Comparison of ENCODE assay signal across 40 cellular contexts in genomic region chr1:9816199-9816598, GRCh38. TPM values are rescaled to one million over a fixed set of nuclear protein-coding genes. Genes with fewer than 3 reads are reported as not detected.
DNase-seq lines count a peak whose midpoint lies in the region; ATAC-seq, FAIRE-seq and TF ChIP-seq lines count a peak whose summit lies in the region.
"Had no signal": no experiment of that assay in that cellular context is flagged by ENCODE, and none has a peak within 500 bp of the region (broad histone marks: within the 10 kb centered on the region; RNA-seq: fewer than 3 reads in every experiment).

No MANE protein-coding gene starts in this region.

- no peak for TF ChIP-seq CTCF in HepG2 (CRISPR knock-in tag; IDR thresholded peaks at IDR 0.05)
- no peak for TF ChIP-seq CTCF in right lobe of liver (IDR thresholded peaks at IDR 0.05)
- no peak for TF ChIP-seq CTCF in chondrocyte (IDR thresholded peaks at IDR 0.05)
- TF ChIP-seq CTCF in transverse colon (IDR thresholded peaks at IDR 0.05), result no peak
- no peak for TF ChIP-seq CTCF in tibial artery (IDR thresholded peaks at IDR 0.05)

- TF ChIP-seq POLR2A in HepG2 (IDR thresholded peaks at IDR 0.05; ENCODE audit: insufficient read depth in 1 of 2, low read depth in 2 of 2, low read length in 2 of 2), result no peak
- no peak for TF ChIP-seq POLR2A in right lobe of liver (IDR thresholded peaks at IDR 0.05)
- TF ChIP-seq POLR2A in transverse colon (IDR thresholded peaks at IDR 0.05), result no peak

- H3K36me3 Mint-ChIP-seq in chondrocyte (ENCODE audit: low read depth), result no peaks in the 10 kb centered on the region

- WGBS in HepG2 (ENCODE audit: low lambda C conversion rate), result 55% methylated on average over 1 of the region's 1 CpG
- WGBS in right lobe of liver (ENCODE audit: insufficient coverage, low coverage, low lambda C conversion rate, missing lambda C conversion rate), result 33% methylated on average over 1 of the region's 1 CpG
- 0 to 34% methylated on average over 1 of the region's 1 CpG for WGBS in transverse colon (ENCODE audit: low coverage in 1 of 2), 2 donors

- DNase-seq in HepG2 (ENCODE audit: low spot score) (no peak), right lobe of liver (no peak), chondrocyte (ENCODE audit: low spot score) (no peak), fibroblast of the conjunctiva (ENCODE audit: low read depth) (peak; percentile 56), transverse colon (no peak), tibial artery (no peak)
- no peak for DNase-seq in activated naive CD4-positive, alpha-beta T cell treated with anti-CD3 and anti-CD28 coated beads, Interleukin-2, amount 50 U/mL, for 16 hours
- DNase-seq: 8988T; activated CD4-positive, alpha-beta memory T cell treated with anti-CD3 and anti-CD28 coated beads, Interleukin-2, amount 10 ng/mL, durations not matched to agents 7 days and 5 days; activated CD4-positive, alpha-beta T cell treated with anti-CD3 and anti-CD28 coated beads for 1 hour; activated CD8-positive, alpha-beta memory T cell treated with anti-CD3 and anti-CD28 coated beads, Interleukin-2, amount 50 U/mL, for 4 hours; activated naive CD4-positive, alpha-beta T cell treated with Interleukin-2 at 50 U/mL for 16 hours; AML-193; amygdala; brain microvascular endothelial cell; CD4-positive, CD25-positive, alpha-beta regulatory T cell; cerebellar nuclear complex; EL; foreskin keratinocyte; HCEC 1CT; heart left ventricle; lower lobe of right lung; MG63; midbrain; naive thymus-derived CD8-positive, alpha-beta T cell; NCI-H1417; NCI-H2029 treated with DMSO at 0.1 percent for 48 hours; NCI-H526; nucleus accumbens; Right ventricle myocardium superior; stimulated activated naive B cell treated with anti-CD40 and anti-IgM and Interleukin-4, amounts not matched to agents 10 μg/mL and 1 μg/mL and 100 μg/mL, for 72 hours; T-helper 2 cell had no signal

- no peak overlapping the region for H3K9ac ChIP-seq in HepG2 (ENCODE audit: insufficient read depth, low read depth, low read length)
- H3K9ac ChIP-seq: KMS-11 had no signal

- POLR2A ChIA-PET in HepG2 (lab: Yijun Ruan, JAX), result no interaction called here

- no peak for FAIRE-seq in HepG2 (lab: Jason Lieb, UNC)
- FAIRE-seq: D721Med, endothelial cell of umbilical vein, GM18507 had no signal

- H3K27me3 ChIP-seq in HepG2 (ENCODE audit: control insufficient read depth in 1 of 2, insufficient read depth in 2 of 2, low read length in 2 of 2) (no peaks in the 10 kb centered on the region), right lobe of liver (no peaks in the 10 kb centered on the region), transverse colon (no peaks in the 10 kb centered on the region), tibial artery (no peaks in the 10 kb centered on the region)
- H3K27me3 ChIP-seq: brain microvascular endothelial cell, foreskin keratinocyte, heart left ventricle, MG63, suprapubic skin had no signal

- H3K4me2 ChIP-seq in HepG2 (ENCODE audit: low read depth, low read length), result no peak overlapping the region
- H3K4me2 ChIP-seq: KMS-11 had no signal

- H4K20me1 ChIP-seq in HepG2 (ENCODE audit: insufficient read depth, low read length), result no peaks in the 10 kb centered on the region; the same call in 1 of the 2 replicates

- H2AFZ ChIP-seq in HepG2 (ENCODE audit: low read length), result no peak overlapping the region

- H3K4me1 Mint-ChIP-seq in chondrocyte (ENCODE audit: low read depth), result peaks cover 34% of the 10 kb centered on the region

- no peak overlapping the region for H3K4me3 ChIP-seq in HepG2 (replicated peaks in 1 of 3; ENCODE audit: insufficient read depth in 1 of 3, low read depth in 2 of 3, low read length in 3 of 3)
- no peak overlapping the region for H3K4me3 ChIP-seq in right lobe of liver
- H3K4me3 ChIP-seq in transverse colon, result no peak overlapping the region
- H3K4me3 ChIP-seq in tibial artery, result no peak overlapping the region
- H3K4me3 ChIP-seq: heart left ventricle, lower lobe of right lung, MG63, skin epidermis, suprapubic skin had no signal

- TF ChIP-seq RAD21 in HepG2 (CRISPR knock-in tag; IDR thresholded peaks at IDR 0.05), result no peak

- H3K4me1 ChIP-seq in HepG2 (ENCODE audit: insufficient read depth, low read length) (peaks cover 72% of the 10 kb centered on the region), right lobe of liver (no peaks in the 10 kb centered on the region), transverse colon (peaks cover 16 to 79% (median 38%) of the 10 kb centered on the region in 4 donors), tibial artery (peaks cover 0 to 18% (median 2%) of the 10 kb centered on the region in 4 donors)

- peak overlapping the region; percentile 70 for H3K27ac Mint-ChIP-seq in chondrocyte (ENCODE audit: unreplicated experiment)
- H3K27ac Mint-ChIP-seq: activated CD4-positive, alpha-beta memory T cell treated with anti-CD3 and anti-CD28 coated beads, Interleukin-2, amount 10 ng/mL, durations not matched to agents 7 days and 5 days; activated T-helper 1 cell treated with anti-CD3 and anti-CD28 coated beads, Interleukin-12 subunit alpha, Interleukin-12 subunit beta, Interleukin-2, Interleukin-4 antibody, amounts not matched to agents 30 ng/mL and 10 ng/mL and 1 ng/mL, durations not matched to agents 14 hours and 24 hours and 36 hours; stimulated activated naive B cell treated with anti-CD40 and anti-IgM and Interleukin-4, amounts not matched to agents 10 μg/mL and 1 μg/mL and 100 μg/mL, for 72 hours had no signal

- TF ChIP-seq EP300 in HepG2 (IDR thresholded peaks at IDR 0.05; ENCODE audit: low read depth in 2 of 2, low read length in 2 of 2), result no peak
- no peak for TF ChIP-seq EP300 in HepG2 (CRISPR knock-in tag; IDR thresholded peaks at IDR 0.05; ENCODE audit: borderline replicate concordance)
- no peak for TF ChIP-seq EP300 in transverse colon (IDR thresholded peaks at IDR 0.05; ENCODE audit: low read depth)

- H3K27ac ChIP-seq in HepG2 (ENCODE audit: extremely low read length, insufficient read depth, low read length) (no peak overlapping the region), right lobe of liver (no peak overlapping the region), transverse colon (peak overlapping the region; percentile 78 to 89 (median 86)), tibial artery (no peak overlapping the region)
- H3K27ac ChIP-seq: brain microvascular endothelial cell, foreskin keratinocyte, heart left ventricle, KMS-11, lower lobe of right lung, skin epidermis had no signal

- no peak for ATAC-seq in HepG2
- ATAC-seq in right lobe of liver, result no peak
- no peak for ATAC-seq in GM18517 (IDR thresholded peaks at IDR 0.05; ENCODE audit: unreplicated experiment)
- ATAC-seq: foreskin keratinocyte; heart left ventricle; lower lobe of right lung; naive thymus-derived CD8-positive, alpha-beta T cell; stimulated activated naive B cell treated with anti-CD40 and anti-IgM and Interleukin-4, amounts not matched to agents 10 μg/mL and 1 μg/mL and 100 μg/mL, for 72 hours had no signal

- intact Hi-C loops in HepG2 (cut with micrococcal nuclease; ENCODE audit: unreplicated experiment) (no loop called here), right lobe of liver (cut with DNase I) (no loop called here), transverse colon (cut with DNase I; ENCODE audit: low total_unique reads) (no loop called here), tibial artery (cut with DNase I; ENCODE audit: low total_unique reads) (no loop called here)

- H3K79me2 ChIP-seq in HepG2 (ENCODE audit: insufficient read depth, low read length), result peaks cover 77% of the 10 kb centered on the region

- no peaks in the 10 kb centered on the region for H3K9me3 Mint-ChIP-seq in chondrocyte (ENCODE audit: low read depth)
- H3K9me3 Mint-ChIP-seq: activated CD4-positive, alpha-beta memory T cell treated with anti-CD3 and anti-CD28 coated beads, Interleukin-2, amount 10 ng/mL, durations not matched to agents 7 days and 5 days; activated T-helper 1 cell treated with anti-CD3 and anti-CD28 coated beads, Interleukin-12 subunit alpha, Interleukin-12 subunit beta, Interleukin-2, Interleukin-4 antibody, amounts not matched to agents 30 ng/mL and 10 ng/mL and 1 ng/mL, durations not matched to agents 14 hours and 24 hours and 36 hours; CD4-positive, CD25-positive, alpha-beta regulatory T cell; naive thymus-derived CD8-positive, alpha-beta T cell; stimulated activated naive B cell treated with anti-CD40 and anti-IgM and Interleukin-4, amounts not matched to agents 10 μg/mL and 1 μg/mL and 100 μg/mL, for 72 hours had no signal

- no TSS peak for BruUV-seq in HepG2 (replicated peaks; lab: Mats Ljungman, UMichigan)

- in situ Hi-C loops in HepG2 (cut with HindIII; ENCODE audit: extremely low pct_ligation_motif_present, low pct_unique_long_range_greater_than_20kb), result no loop called here
- in situ Hi-C loops in transverse colon (cut with MboI; ENCODE audit: low pct_ligation_motif_present in 1 of 4, low pct_unique_long_range_greater_than_20kb in 1 of 4, low sequenced_read_pairs in 3 of 4), result no loop called here

- H3K27me3 Mint-ChIP-seq in chondrocyte (ENCODE audit: low read depth), result no peaks in the 10 kb centered on the region
- H3K27me3 Mint-ChIP-seq: activated CD4-positive, alpha-beta memory T cell treated with anti-CD3 and anti-CD28 coated beads, Interleukin-2, amount 10 ng/mL, durations not matched to agents 7 days and 5 days; CD4-positive, CD25-positive, alpha-beta regulatory T cell; naive thymus-derived CD8-positive, alpha-beta T cell; stimulated activated naive B cell treated with anti-CD40 and anti-IgM and Interleukin-4, amounts not matched to agents 10 μg/mL and 1 μg/mL and 100 μg/mL, for 72 hours had no signal

- no peak overlapping the region for H3K4me3 Mint-ChIP-seq in chondrocyte (ENCODE audit: unreplicated experiment)
- H3K4me3 Mint-ChIP-seq: activated CD4-positive, alpha-beta memory T cell treated with anti-CD3 and anti-CD28 coated beads, Interleukin-2, amount 10 ng/mL, durations not matched to agents 7 days and 5 days; activated T-helper 1 cell treated with anti-CD3 and anti-CD28 coated beads, Interleukin-12 subunit alpha, Interleukin-12 subunit beta, Interleukin-2, Interleukin-4 antibody, amounts not matched to agents 30 ng/mL and 10 ng/mL and 1 ng/mL, durations not matched to agents 14 hours and 24 hours and 36 hours; naive thymus-derived CD8-positive, alpha-beta T cell; stimulated activated naive B cell treated with anti-CD40 and anti-IgM and Interleukin-4, amounts not matched to agents 10 μg/mL and 1 μg/mL and 100 μg/mL, for 72 hours had no signal

- H3K9me3 ChIP-seq in HepG2 (ENCODE audit: low read length) (no peaks in the 10 kb centered on the region), right lobe of liver (no peaks in the 10 kb centered on the region), transverse colon (no peaks in the 10 kb centered on the region), tibial artery (no peaks in the 10 kb centered on the region)
- H3K9me3 ChIP-seq: heart left ventricle, lower lobe of right lung, MG63, suprapubic skin had no signal

- H3K36me3 ChIP-seq in HepG2 (replicated peaks in 1 of 2; ENCODE audit: control insufficient read depth in 1 of 2, insufficient read depth in 2 of 2, low read length in 2 of 2) (no peaks in the 10 kb centered on the region), right lobe of liver (no peaks in the 10 kb centered on the region), transverse colon (no peaks in the 10 kb centered on the region), tibial artery (no peaks in the 10 kb centered on the region)
- H3K36me3 ChIP-seq: brain microvascular endothelial cell, heart left ventricle, lower lobe of right lung, MG63, suprapubic skin had no signal

- CTCF ChIA-PET in HepG2 (lab: Yijun Ruan, JAX; ENCODE audit: low intra/inter-chr PET ratio, low total read pairs), result no interaction called here

RNA-seq across cellular contexts. Expression of gene CLSTN1, which starts 7.6 kb away (rescaled TPM):
- total RNA-seq in HepG2 (2016; rRNA removed; fragmentation: Illumina TruSeq; extraction: Trizol), result 11.9 and 19.7 TPM in 2 replicates
- 2.9 and 4.1 TPM in 2 replicates for total RNA-seq in HepG2 (2016; cell fraction: cytosol; rRNA removed; fragmentation: Illumina TruSeq; extraction: Trizol; ENCODE audit: low read depth)
- total RNA-seq in HepG2 (2016; cell fraction: insoluble cytoplasmic fraction; rRNA removed; fragmentation: Illumina TruSeq; extraction: Trizol), result 9.1 and 22.6 TPM in 2 replicates
- total RNA-seq in HepG2 (2016; cell fraction: membrane; rRNA removed; fragmentation: Illumina TruSeq; extraction: Trizol), result 6.8 and 8.1 TPM in 2 replicates
- 30.2 and 36.0 TPM in 2 replicates for total RNA-seq in HepG2 (2016; cell fraction: nucleus; rRNA removed; fragmentation: Illumina TruSeq; extraction: Trizol)
- 29.8 and 35.3 TPM in 2 replicates for polyA plus RNA-seq in HepG2 (2011; rRNA removed)
- polyA plus RNA-seq in HepG2 (2011; cell fraction: cytosol; rRNA removed), result 32.1 and 32.2 TPM in 2 replicates
- 58.5 and 61.2 TPM in 2 replicates for polyA plus RNA-seq in HepG2 (2011; cell fraction: nucleus; rRNA removed)
- polyA plus RNA-seq in HepG2 (2012), result 58.8 and 80.4 TPM in 2 replicates
- 3.4 and 3.6 TPM in 2 replicates for polyA plus RNA-seq in HepG2 (2016; cell fraction: cytosol; fragmentation: Illumina TruSeq; extraction: Trizol; ENCODE audit: low read depth)
- polyA plus RNA-seq in HepG2 (2016; cell fraction: insoluble cytoplasmic fraction; fragmentation: Illumina TruSeq; extraction: Trizol; ENCODE audit: low read depth), result 15.5 and 22.9 TPM in 2 replicates
- polyA plus RNA-seq in HepG2 (2016; cell fraction: membrane; fragmentation: Illumina TruSeq; extraction: Trizol; ENCODE audit: low read depth), result 8.3 and 9.9 TPM in 2 replicates
- 82.7 and 87.2 TPM in 2 replicates for polyA plus RNA-seq in HepG2 (2016; cell fraction: nucleus; fragmentation: Illumina TruSeq; extraction: Trizol; ENCODE audit: insufficient read depth, low read depth)
- polyA minus RNA-seq in HepG2 (2011; rRNA and poly(A)+ RNA removed; ENCODE audit: low replicate concordance), result 22.8 and 40.9 TPM in 2 replicates
- polyA minus RNA-seq in HepG2 (2011; cell fraction: cytosol; rRNA and poly(A)+ RNA removed), result 40.7 and 51.6 TPM in 2 replicates
- 24.4 and 24.8 TPM in 2 replicates for polyA minus RNA-seq in HepG2 (2011; cell fraction: nucleus; rRNA and poly(A)+ RNA removed)
- total RNA-seq in right lobe of liver, result 1 to 10 TPM; 4.4 to 9.9 (median 8.3) TPM
- total RNA-seq in chondrocyte, result 125 to 139 TPM (median 126 TPM) in 3 replicates
- 100 to 1,000 TPM; 118 to 191 (median 143) TPM for total RNA-seq in transverse colon

Comparison
In these comparisons a context has a peak if more than half of its experiments do, and no peak if none do; other contexts are left out.
1. H3K27ac ChIP-seq: peak in transverse colon (4 of 4); none in HepG2 (single experiment), right lobe of liver (0 of 3) and tibial artery (0 of 2).